8 cellular contexts compared by ENCODE assay signal in the genomic region with DNA sequence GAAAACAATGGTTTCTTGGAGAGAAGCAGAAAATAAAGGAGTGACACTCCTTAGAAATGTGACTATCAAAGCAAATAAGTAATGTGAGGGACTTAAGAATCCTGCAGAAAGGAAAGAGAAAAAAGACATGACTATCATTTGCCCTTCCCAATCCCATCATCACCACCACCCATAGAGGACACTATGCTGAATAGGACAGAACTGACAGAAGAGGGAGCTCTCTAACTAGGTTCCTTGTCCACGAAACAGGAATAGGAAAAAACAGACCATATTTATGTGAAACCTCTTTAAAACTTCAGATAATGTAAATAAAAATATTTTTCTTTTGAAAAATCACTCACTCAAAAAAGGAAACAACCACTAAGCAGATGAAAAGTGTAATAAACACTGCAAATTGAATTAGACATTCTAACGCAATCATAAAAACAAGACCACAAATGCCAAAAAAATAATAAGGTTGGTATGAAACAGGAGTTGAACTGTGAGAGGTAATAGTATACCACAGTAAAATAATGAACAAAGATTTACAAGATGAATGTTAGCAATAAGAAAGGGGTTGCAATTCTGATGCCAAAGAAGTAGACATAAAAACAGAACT. TPM values are rescaled to one million over a fixed set of nuclear protein-coding genes. Genes with fewer than 3 reads are reported as not detected.
DNase-seq lines count a peak whose midpoint lies in the region; ATAC-seq, FAIRE-seq and TF ChIP-seq lines count a peak whose summit lies in the region.

No MANE protein-coding gene starts in this region.

- H3K18ac ChIP-seq in H1 (ENCODE audit: extremely low read depth, low read length): no peak overlapping the region
- no peak overlapping the region for H3K18ac ChIP-seq in mesendoderm (ENCODE audit: low read length)

- no peak overlapping the region for H2BK120ac ChIP-seq in H1 (replicated peaks; ENCODE audit: low read depth, low read length)
- H2BK120ac ChIP-seq in mesendoderm (ENCODE audit: low read depth, low read length): no peak overlapping the region

- no peak overlapping the region for H4K91ac ChIP-seq in H1 (replicated peaks; ENCODE audit: insufficient read length, low read length)

- FAIRE-seq in HTR-8/SVneo (lab: Jason Lieb, UNC): no peak
- FAIRE-seq in H1 (lab: Jason Lieb, UNC): peak; percentile 95

- H3K4me3 ChIP-seq in PC-9: no peak overlapping the region
- no peak overlapping the region for H3K4me3 ChIP-seq in H1 (ENCODE audit: extremely low read depth in 1 of 4, insufficient read depth in 2 of 4, low read depth in 3 of 4, low read length in 4 of 4)
- no peak overlapping the region for H3K4me3 ChIP-seq in mesendoderm (ENCODE audit: low read length)

- CTCF ChIA-PET in PC-9 (lab: Charles Lee): interaction anchor here (1.0 kb wide), 1 partner anchor 10 kb away, joined by 3 read pairs; no protein-coding TSS in a partner anchor
- CTCF ChIA-PET in H1 (lab: Charles Lee; ENCODE audit: partially characterized antibody): interaction anchor here (0.6 to 5.4 kb wide), 10 partner anchors 8 to 231 kb away, joined by 3 to 32 read pairs (median 7); no protein-coding TSS in a partner anchor

- H2BK20ac ChIP-seq in H1 (ENCODE audit: low read length): no peak overlapping the region

- in situ Hi-C loops in Caki2 (cut with HindIII; ENCODE audit: low pct_unique_long_range_greater_than_20kb, low sequenced_read_pairs): no loop called here

- POLR2A ChIA-PET in PC-9 (lab: Charles Lee; ENCODE audit: unreplicated experiment) (interaction anchor here (0.6 kb wide), 1 partner anchor 33 kb away, joined by 4 read pairs; no protein-coding TSS in a partner anchor), H1 (lab: Charles Lee; ENCODE audit: partially characterized antibody) (no interaction called here)

- H3K36me3 ChIP-seq in PC-9 (ENCODE audit: low read depth) (no peaks in the 10 kb centered on the region), H1 (ENCODE audit: control insufficient read depth in 2 of 4, insufficient read depth in 4 of 4, low read length in 3 of 4) (no peaks in the 10 kb centered on the region), mesendoderm (ENCODE audit: control insufficient read depth, insufficient read depth, low read length) (no peaks in the 10 kb centered on the region)

- H2BK15ac ChIP-seq in H1 (ENCODE audit: low read length) (no peak overlapping the region), mesendoderm (replicated peaks; ENCODE audit: low read depth) (no peak overlapping the region)

- H3K56ac ChIP-seq in H1 (replicated peaks; ENCODE audit: insufficient read length, low read depth, low read length) (no peak overlapping the region), mesendoderm (ENCODE audit: low read length) (no peak overlapping the region)

- H3K79me2 ChIP-seq in PC-9 (ENCODE audit: low read depth): no peaks in the 10 kb centered on the region
- H3K79me2 ChIP-seq in H1 (ENCODE audit: control insufficient read depth in 1 of 2, insufficient read depth in 2 of 2, low read length in 2 of 2): no peaks in the 10 kb centered on the region
- H3K79me2 ChIP-seq in mesendoderm (ENCODE audit: control insufficient read depth, insufficient read depth, low read length): no peaks in the 10 kb centered on the region

- H3K23ac ChIP-seq in H1 (ENCODE audit: insufficient read length): no peak overlapping the region
- H3K23ac ChIP-seq in mesendoderm (ENCODE audit: low read length): no peak overlapping the region

- no TSS peak for BruUV-seq in PC-9 (replicated peaks; lab: Mats Ljungman, UMichigan)

- no peaks in the 10 kb centered on the region for H3K9me3 ChIP-seq in PC-9 (ENCODE audit: insufficient read depth, low read depth)
- H3K9me3 ChIP-seq in H1 (ENCODE audit: insufficient read depth in 2 of 2, low read depth in 1 of 2, low read length in 1 of 2): no peaks in the 10 kb centered on the region

- peak; percentile 90 to 91 for TF ChIP-seq RAD21 in H1 (IDR thresholded peaks at IDR 0.05 in 1 of 2, conservative IDR thresholded peaks at IDR 0.05 in 1 of 2; ENCODE audit: low read depth in 2 of 2, low read length in 2 of 2)

- intact Hi-C loops in PC-9 (cut with micrococcal nuclease; ENCODE audit: unreplicated experiment): loop anchor here (1.0 to 5.0 kb wide), 8 partner anchors 36 to 419 kb away; a partner anchor contains a TSS

- DNase-seq in Caki2 (ENCODE audit: low read depth) (peak; percentile 43), HTR-8/SVneo (ENCODE audit: insufficient read length, low spot score) (peak; percentile 51), PC-9 (peak in 1 of 2 experiments; percentile 19), H1 (ENCODE audit: low read depth in 1 of 2, low spot score in 2 of 2) (no peak), mesendoderm (peak; percentile 79), GM19238 (ENCODE audit: insufficient read length, low spot score) (no peak)

- peak; percentile 79 for TF ChIP-seq CTCF in PC-9 (conservative IDR thresholded peaks at IDR 0.05)
- TF ChIP-seq CTCF in H1 (IDR thresholded peaks at IDR 0.05; ENCODE audit: control extremely low read depth in 1 of 3, insufficient read depth in 1 of 3, low read depth in 1 of 3, low read length in 3 of 3): peak in 2 of 3 experiments; percentile 76 to 90; a peak in 3 of 4 replicates

- H2AFZ ChIP-seq in PC-9 (no peak overlapping the region), H1 (ENCODE audit: low read length) (peak overlapping the region; percentile 52; the same call in 1 of the 2 replicates)

- 56% methylated on average over 2 of the region's 2 CpGs; no CpG with 5 or more reads in 1 of the 2 experiments for WGBS in H1 (ENCODE audit: extremely low coverage in 1 of 2, insufficient coverage in 1 of 2, insufficient read length in 1 of 2, insufficient replicate concordance in 2 of 2, low coverage in 1 of 2, low lambda C conversion rate in 2 of 2, missing lambda C conversion rate in 1 of 2), 2 experiments
- WGBS in mesendoderm (ENCODE audit: extremely low coverage, insufficient coverage, low lambda C conversion rate): no CpG with 5 or more reads among the region's 2 CpGs

- no peak overlapping the region for H4K8ac ChIP-seq in H1 (ENCODE audit: extremely low read depth, insufficient read depth, low read length)
- no peak overlapping the region for H4K8ac ChIP-seq in mesendoderm (ENCODE audit: low read depth, low read length)

- H3K14ac ChIP-seq in H1 (ENCODE audit: insufficient read length): no peak overlapping the region

- H2BK12ac ChIP-seq in H1 (ENCODE audit: low read depth, low read length): no peak overlapping the region

- H3K9ac ChIP-seq in H1 (replicated peaks in 1 of 4; ENCODE audit: extremely low read depth in 1 of 4, low read depth in 3 of 4, low read length in 3 of 4) (no peak overlapping the region), mesendoderm (ENCODE audit: low read length) (no peak overlapping the region)

- no peak overlapping the region for H2AK5ac ChIP-seq in H1 (ENCODE audit: low read depth, low read length)
- no peak overlapping the region for H2AK5ac ChIP-seq in mesendoderm (ENCODE audit: low read length)

- H3K27me3 ChIP-seq in PC-9 (ENCODE audit: insufficient read depth, low read depth): no peaks in the 10 kb centered on the region
- no peaks in the 10 kb centered on the region for H3K27me3 ChIP-seq in H1 (replicated peaks in 1 of 4; ENCODE audit: control insufficient read depth in 3 of 4, extremely low read depth in 1 of 4, insufficient read depth in 3 of 4, low read length in 3 of 4)
- no peaks in the 10 kb centered on the region for H3K27me3 ChIP-seq in mesendoderm (ENCODE audit: insufficient read depth, low read length, poor library complexity)

- H4K20me1 ChIP-seq in PC-9 (ENCODE audit: insufficient read depth) (no peaks in the 10 kb centered on the region), H1 (replicated peaks in 1 of 2; ENCODE audit: control insufficient read depth in 1 of 2, insufficient read depth in 2 of 2, low read length in 2 of 2) (no peaks in the 10 kb centered on the region)

- H3K23me2 ChIP-seq in H1 (ENCODE audit: low read depth, low read length): no peaks in the 10 kb centered on the region

- ATAC-seq in HG02642 (IDR thresholded peaks at IDR 0.05; ENCODE audit: poor library complexity, unreplicated experiment) (no peak), GM19035 (IDR thresholded peaks at IDR 0.05; ENCODE audit: unreplicated experiment) (no peak)

- no peak for TF ChIP-seq EP300 in H1 (IDR thresholded peaks at IDR 0.05; ENCODE audit: borderline replicate concordance in 1 of 2, low read depth in 2 of 2, low read length in 2 of 2)

- no peak for TF ChIP-seq POLR2A in H1 (IDR thresholded peaks at IDR 0.05; ENCODE audit: control extremely low read depth in 1 of 2, low read depth in 2 of 2, low read length in 2 of 2)

- no peak overlapping the region for H3K4ac ChIP-seq in H1 (replicated peaks; ENCODE audit: insufficient read length, low read depth, low read length)
- H3K4ac ChIP-seq in mesendoderm (ENCODE audit: low read depth, low read length): no peak overlapping the region

- no peak overlapping the region for H3K4me2 ChIP-seq in PC-9
- no peak overlapping the region for H3K4me2 ChIP-seq in H1 (ENCODE audit: insufficient read depth in 1 of 2, low read depth in 2 of 2, low read length in 2 of 2)
- no peak overlapping the region for H3K4me2 ChIP-seq in mesendoderm (ENCODE audit: low read length)

- H4K5ac ChIP-seq in H1 (ENCODE audit: insufficient read length, low read depth, low read length): no peak overlapping the region
- no peak overlapping the region for H4K5ac ChIP-seq in mesendoderm (ENCODE audit: low read length)

- H3K4me1 ChIP-seq in PC-9 (replicated peaks; ENCODE audit: insufficient read depth) (no peaks in the 10 kb centered on the region), H1 (replicated peaks in 1 of 4; ENCODE audit: control insufficient read depth in 3 of 4, insufficient read depth in 4 of 4, low read length in 3 of 4) (no peaks in the 10 kb centered on the region), mesendoderm (ENCODE audit: control insufficient read depth, low read depth, low read length) (no peaks in the 10 kb centered on the region)

- H2BK5ac ChIP-seq in H1 (ENCODE audit: low read depth, low read length) (no peak overlapping the region), mesendoderm (ENCODE audit: low read length) (no peak overlapping the region)

- H3K9me2 ChIP-seq in PC-9 (ENCODE audit: insufficient read depth): no peaks in the 10 kb centered on the region

- no peak overlapping the region for H3K27ac ChIP-seq in PC-9
- H3K27ac ChIP-seq in H1 (ENCODE audit: low read depth, low read length): no peak overlapping the region
- no peak overlapping the region for H3K27ac ChIP-seq in mesendoderm (ENCODE audit: low read depth, low read length)

- H3F3A ChIP-seq in PC-9 (ENCODE audit: insufficient read depth, low read depth): no peaks in the 10 kb centered on the region

- no peaks in the 10 kb centered on the region for H3K79me1 ChIP-seq in H1 (ENCODE audit: low read depth, low read length)
- no peaks in the 10 kb centered on the region for H3K79me1 ChIP-seq in mesendoderm (ENCODE audit: low read length)

RNA-seq across cellular contexts. Expression of a gene that starts 24.1 kb away (rescaled TPM):
- not detected in 2 replicates for total RNA-seq in Caki2 (2014; rRNA removed; shearing (Covaris generic); ENCODE audit: low replicate concordance)
- 0.68 and 1.2 TPM in 2 replicates for total RNA-seq in PC-9 (2021)
- 0.06 TPM in 1 of 2 replicates, not detected in the other for total RNA-seq in H1 (2021; fragmentation: NEBNext Ultra II Directional; extraction: Animal tissue kit (Norgen Biotek cat#: 25700))
- polyA plus RNA-seq in H1 (2011; rRNA removed): under 0.01 and 0.02 TPM in 2 replicates
- polyA plus RNA-seq in H1 (2011; cell fraction: cytosol; rRNA removed): 0.01 TPM
- polyA plus RNA-seq in H1 (2011; cell fraction: nucleus; rRNA removed): 0.16 TPM
- 0.01 TPM in 1 of 4 replicates, not detected in the others for polyA plus RNA-seq in H1 (2012, experiment 1 of 2)
- not detected for polyA plus RNA-seq in H1 (2012, experiment 2 of 2)
- under 0.01 TPM for polyA plus RNA-seq in H1 (2013, experiment 1 of 2)
- under 0.01 TPM for polyA plus RNA-seq in H1 (2013, experiment 2 of 2)
- polyA minus RNA-seq in H1 (2011; rRNA and poly(A)+ RNA removed): 0.03 TPM in 1 of 2 replicates, not detected in the other
- polyA minus RNA-seq in H1 (2011; cell fraction: cytosol; rRNA and poly(A)+ RNA removed): not detected
- polyA minus RNA-seq in H1 (2011; cell fraction: nucleus; rRNA and poly(A)+ RNA removed): not detected
- polyA plus RNA-seq in mesendoderm (2013, experiment 1 of 2): under 0.01 TPM
- not detected for polyA plus RNA-seq in mesendoderm (2013, experiment 2 of 2)

RNA-seq across cellular contexts. Expression of a gene that starts 58.1 kb away (rescaled TPM):
- total RNA-seq in Caki2 (2014; rRNA removed; shearing (Covaris generic); ENCODE audit: low replicate concordance): not detected in 2 replicates
- total RNA-seq in PC-9 (2021): not detected in 2 replicates
- total RNA-seq in H1 (2021; fragmentation: NEBNext Ultra II Directional; extraction: Animal tissue kit (Norgen Biotek cat#: 25700)): not detected in 2 replicates
- polyA plus RNA-seq in H1 (2011; rRNA removed): not detected in 2 replicates
- not detected for polyA plus RNA-seq in H1 (2011; cell fraction: cytosol; rRNA removed)
- not detected for polyA plus RNA-seq in H1 (2011; cell fraction: nucleus; rRNA removed)
- not detected in 4 replicates for polyA plus RNA-seq in H1 (2012, experiment 1 of 2)
- polyA plus RNA-seq in H1 (2012, experiment 2 of 2): not detected
- not detected for polyA plus RNA-seq in H1 (2013, experiment 1 of 2)
- polyA plus RNA-seq in H1 (2013, experiment 2 of 2): not detected
- polyA minus RNA-seq in H1 (2011; rRNA and poly(A)+ RNA removed): not detected in 2 replicates
- not detected for polyA minus RNA-seq in H1 (2011; cell fraction: cytosol; rRNA and poly(A)+ RNA removed)
- 0.40 TPM for polyA minus RNA-seq in H1 (2011; cell fraction: nucleus; rRNA and poly(A)+ RNA removed)
- polyA plus RNA-seq in mesendoderm (2013, experiment 1 of 2): 0.08 TPM
- polyA plus RNA-seq in mesendoderm (2013, experiment 2 of 2): not detected

Comparison
In these comparisons a context has a peak if more than half of its experiments do, and no peak if none do; other contexts are left out.
1. DNase-seq: peak in Caki2 (single experiment), HTR-8/SVneo (single experiment) and mesendoderm (single experiment); none in H1 (0 of 2) and GM19238 (single experiment).